ENCODE assay signal across 16 cellular contexts in genomic region chr11:102187416-102188125, GRCh38.
DNase-seq lines count a peak whose midpoint lies in the region; ATAC-seq, FAIRE-seq and TF ChIP-seq lines count a peak whose summit lies in the region.
"Had no signal": no experiment of that assay in that cellular context is flagged by ENCODE, and none has a peak within 500 bp of the region (broad histone marks: within the 10 kb centered on the region; RNA-seq: fewer than 3 reads in every experiment).

No MANE protein-coding gene starts in this region.

- TF ChIP-seq CTCF in HepG2 (CRISPR knock-in tag; IDR thresholded peaks at IDR 0.05): no peak
- no peak for TF ChIP-seq CTCF in right lobe of liver (IDR thresholded peaks at IDR 0.05)
- no peak for TF ChIP-seq CTCF in esophagus squamous epithelium (IDR thresholded peaks at IDR 0.05)
- no peak for TF ChIP-seq CTCF in nephron progenitor cell (IDR thresholded peaks at IDR 0.05)
- no peak for TF ChIP-seq CTCF in vagina (IDR thresholded peaks at IDR 0.05)

- ATAC-seq in HepG2 (no peak), right lobe of liver (no peak), GM21390 (IDR thresholded peaks at IDR 0.05; ENCODE audit: unreplicated experiment) (no peak), GM18502 (IDR thresholded peaks at IDR 0.05; ENCODE audit: poor library complexity, unreplicated experiment) (no peak)
- ATAC-seq: K562 had no signal

- H3K36me3 Mint-ChIP-seq in nephron progenitor cell (ENCODE audit: low read depth): peaks cover 40% of the 10 kb centered on the region
- H3K36me3 Mint-ChIP-seq in CD8-positive, alpha-beta memory T cell: no peaks in the 10 kb centered on the region
- H3K36me3 Mint-ChIP-seq: immature natural killer cell, naive B cell had no signal

- peak overlapping the region; percentile 99 for H3K27ac Mint-ChIP-seq in nephron progenitor cell
- H3K27ac Mint-ChIP-seq in CD8-positive, alpha-beta memory T cell: no peak overlapping the region
- H3K27ac Mint-ChIP-seq: immature natural killer cell, naive B cell had no signal

- peak overlapping the region; percentile 35 for H3K9ac ChIP-seq in HepG2 (ENCODE audit: insufficient read depth, low read depth, low read length)

- peak overlapping the region; percentile 75 for H3K4me3 Mint-ChIP-seq in nephron progenitor cell
- H3K4me3 Mint-ChIP-seq in CD8-positive, alpha-beta memory T cell: no peak overlapping the region
- H3K4me3 Mint-ChIP-seq: immature natural killer cell, naive B cell had no signal

- BruUV-seq in HepG2 (replicated peaks; lab: Mats Ljungman, UMichigan): no TSS peak

- TF ChIP-seq EP300 in HepG2 (IDR thresholded peaks at IDR 0.05; ENCODE audit: low read depth in 2 of 2, low read length in 2 of 2): peak in 1 of 2 experiments; percentile 21; a peak in 1 of 4 replicates
- TF ChIP-seq EP300 in HepG2 (CRISPR knock-in tag; IDR thresholded peaks at IDR 0.05; ENCODE audit: borderline replicate concordance): no peak

- POLR2A ChIA-PET in HepG2 (lab: Yijun Ruan, JAX): interaction anchor here (0.5 to 2.0 kb wide), 7 partner anchors 9 to 92 kb away, joined by 3 to 8 read pairs (median 5); no protein-coding TSS in a partner anchor
- POLR2A ChIA-PET in CD8-positive, alpha-beta memory T cell (lab: Charles Lee): no interaction called here

- H2AFZ ChIP-seq in HepG2 (ENCODE audit: low read length): no peak overlapping the region

- no peaks in the 10 kb centered on the region for H3K9me3 Mint-ChIP-seq in nephron progenitor cell
- H3K9me3 Mint-ChIP-seq in CD8-positive, alpha-beta memory T cell: no peaks in the 10 kb centered on the region
- H3K9me3 Mint-ChIP-seq: naive B cell had no signal

- in situ Hi-C loops in HepG2 (cut with HindIII; ENCODE audit: extremely low pct_ligation_motif_present, low pct_unique_long_range_greater_than_20kb): no loop called here

- no peaks in the 10 kb centered on the region for H4K20me1 ChIP-seq in HepG2 (ENCODE audit: insufficient read depth, low read length)

- peak overlapping the region; percentile 62 for H3K4me2 ChIP-seq in HepG2 (ENCODE audit: low read depth, low read length)

- peak overlapping the region in 1 of 3 experiments; percentile 7; a peak in 1 of 6 replicates for H3K4me3 ChIP-seq in HepG2 (replicated peaks in 1 of 3; ENCODE audit: insufficient read depth in 1 of 3, low read depth in 2 of 3, low read length in 3 of 3)
- H3K4me3 ChIP-seq in right lobe of liver: no peak overlapping the region
- H3K4me3 ChIP-seq in esophagus squamous epithelium: no peak overlapping the region
- no peak overlapping the region for H3K4me3 ChIP-seq in vagina
- H3K4me3 ChIP-seq in CD8-positive, alpha-beta memory T cell (ENCODE audit: low read length): no peak overlapping the region
- H3K4me3 ChIP-seq: K562 had no signal

- CTCF ChIA-PET in HepG2 (lab: Yijun Ruan, JAX; ENCODE audit: low intra/inter-chr PET ratio, low total read pairs): no interaction called here
- CTCF ChIA-PET in CD8-positive, alpha-beta memory T cell (lab: Charles Lee): no interaction called here

- WGBS in HepG2 (ENCODE audit: low lambda C conversion rate): 43% methylated on average over 8 of the region's 8 CpGs
- WGBS in right lobe of liver (ENCODE audit: insufficient coverage, low coverage, low lambda C conversion rate, missing lambda C conversion rate): 55% methylated on average over 8 of the region's 8 CpGs
- 51 to 54% methylated on average over 8 of the region's 8 CpGs for WGBS in esophagus squamous epithelium, 2 donors

- H3K79me2 ChIP-seq in HepG2 (ENCODE audit: insufficient read depth, low read length): peaks cover 31% of the 10 kb centered on the region

- no peak for TF ChIP-seq POLR2A in HepG2 (IDR thresholded peaks at IDR 0.05; ENCODE audit: insufficient read depth in 1 of 2, low read depth in 2 of 2, low read length in 2 of 2)
- TF ChIP-seq POLR2A in right lobe of liver (IDR thresholded peaks at IDR 0.05): no peak
- no peak for TF ChIP-seq POLR2A in esophagus squamous epithelium (IDR thresholded peaks at IDR 0.05)
- no peak for TF ChIP-seq POLR2A in vagina (IDR thresholded peaks at IDR 0.05)

- no peaks in the 10 kb centered on the region for H3K27me3 ChIP-seq in HepG2 (ENCODE audit: control insufficient read depth in 1 of 2, insufficient read depth in 2 of 2, low read length in 2 of 2)
- H3K27me3 ChIP-seq in right lobe of liver: no peaks in the 10 kb centered on the region
- no peaks in the 10 kb centered on the region for H3K27me3 ChIP-seq in esophagus squamous epithelium
- H3K27me3 ChIP-seq in vagina: no peaks in the 10 kb centered on the region
- no peaks in the 10 kb centered on the region for H3K27me3 ChIP-seq in CD8-positive, alpha-beta memory T cell (ENCODE audit: insufficient read depth, low read length, poor library complexity, severe bottlenecking)

- no peak for TF ChIP-seq RAD21 in HepG2 (CRISPR knock-in tag; IDR thresholded peaks at IDR 0.05)

- peaks cover 87% of the 10 kb centered on the region for H3K4me1 ChIP-seq in HepG2 (ENCODE audit: insufficient read depth, low read length)
- H3K4me1 ChIP-seq in right lobe of liver: peaks cover 0 to 7% (median 2%) of the 10 kb centered on the region in 4 donors
- peaks cover 4 to 49% (median 8%) of the 10 kb centered on the region in 3 donors for H3K4me1 ChIP-seq in esophagus squamous epithelium
- H3K4me1 ChIP-seq in vagina: peaks cover 52% of the 10 kb centered on the region
- H3K4me1 ChIP-seq in CD8-positive, alpha-beta memory T cell (ENCODE audit: insufficient read depth, low read length): no peaks in the 10 kb centered on the region

- intact Hi-C loops in HepG2 (cut with micrococcal nuclease; ENCODE audit: unreplicated experiment): loop anchor here (1.0 kb wide), 1 partner anchor 42 kb away; no protein-coding TSS in a partner anchor
- intact Hi-C loops in right lobe of liver (cut with DNase I): no loop called here
- intact Hi-C loops in esophagus squamous epithelium (cut with DNase I): no loop called here
- intact Hi-C loops in vagina (cut with DNase I): no loop called here

- H3K9me3 ChIP-seq in HepG2 (ENCODE audit: low read length) (no peaks in the 10 kb centered on the region), right lobe of liver (no peaks in the 10 kb centered on the region), esophagus squamous epithelium (no peaks in the 10 kb centered on the region), vagina (no peaks in the 10 kb centered on the region)
- H3K9me3 ChIP-seq in CD8-positive, alpha-beta memory T cell (ENCODE audit: low read length): no peaks in the 10 kb centered on the region

- H3K36me3 ChIP-seq in HepG2 (replicated peaks in 1 of 2; ENCODE audit: control insufficient read depth in 1 of 2, insufficient read depth in 2 of 2, low read length in 2 of 2) (peaks cover 0 to 3% of the 10 kb centered on the region in 2 experiments; a peak in 1 of 5 replicates), right lobe of liver (no peaks in the 10 kb centered on the region), esophagus squamous epithelium (peaks cover 0 to 26% (median 0%) of the 10 kb centered on the region in 3 donors), vagina (no peaks in the 10 kb centered on the region)
- H3K36me3 ChIP-seq in CD8-positive, alpha-beta memory T cell (ENCODE audit: insufficient read depth, low read length): no peaks in the 10 kb centered on the region

- FAIRE-seq in HepG2 (lab: Jason Lieb, UNC): no peak
- FAIRE-seq: GM19239, K562, small intestine had no signal

- H3K27ac ChIP-seq in HepG2 (ENCODE audit: extremely low read length, insufficient read depth, low read length): peak overlapping the region; percentile 72
- H3K27ac ChIP-seq in right lobe of liver: no peak overlapping the region
- H3K27ac ChIP-seq in esophagus squamous epithelium: peak overlapping the region in 3 of 4 donors; percentile 49 to 58 (median 56)
- H3K27ac ChIP-seq in vagina: peak overlapping the region; percentile 42
- no peak overlapping the region for H3K27ac ChIP-seq in CD8-positive, alpha-beta memory T cell (ENCODE audit: low read depth, low read length)

- peak; percentile 41 for DNase-seq in HepG2 (ENCODE audit: low spot score)
- DNase-seq in right lobe of liver: no peak
- no peak for DNase-seq in esophagus squamous epithelium (lab: John Stamatoyannopoulos, UW)
- DNase-seq in nephron progenitor cell: no peak
- DNase-seq in vagina (ENCODE audit: extremely low spot score in 2 of 2): no peak
- DNase-seq in CD8-positive, alpha-beta memory T cell: no peak
- DNase-seq: aorta, DND-41, immature natural killer cell, naive B cell, NCI-H1694 treated with DMSO at 0.1 percent for 48 hours, small intestine had no signal

- peaks cover 78% of the 10 kb centered on the region for H3K4me1 Mint-ChIP-seq in nephron progenitor cell
- H3K4me1 Mint-ChIP-seq in CD8-positive, alpha-beta memory T cell: no peaks in the 10 kb centered on the region
- H3K4me1 Mint-ChIP-seq: immature natural killer cell, naive B cell had no signal

- H3K27me3 Mint-ChIP-seq in nephron progenitor cell (ENCODE audit: low read depth, poor library complexity): peaks cover 3% of the 10 kb centered on the region
- H3K27me3 Mint-ChIP-seq in CD8-positive, alpha-beta memory T cell: peaks cover 6 to 19% of the 10 kb centered on the region in 2 donors

TF ChIP-seq in HepG2, 621 proteins besides CTCF, POLR2A, EP300 and RAD21 (continues in another document):
- TF ChIP-seq SOX5 (CRISPR knock-in tag; IDR thresholded peaks at IDR 0.05; ENCODE audit: borderline replicate concordance) (peak; percentile 41; the same call in 1 of the 2 replicates), TCF7 (IDR thresholded peaks at IDR 0.05; ENCODE audit: low read depth) (peak; percentile 40; the same call in 1 of the 2 replicates), CREM (IDR thresholded peaks at IDR 0.05) (peak; percentile 27; the same call in 1 of the 2 replicates), CREM (CRISPR knock-in tag; IDR thresholded peaks at IDR 0.05) (no peak)

Comparison
In these comparisons a context has a peak if more than half of its experiments do, and no peak if none do; other contexts are left out.
1. H3K27ac ChIP-seq: peak in HepG2 (single experiment), esophagus squamous epithelium (3 of 4) and vagina (single experiment); none in right lobe of liver (0 of 3) and CD8-positive, alpha-beta memory T cell (single experiment).